In genomic region chr18:67677489-67677888, GRCh38 we compare ENCODE assay signal across 27 cellular contexts.
DNase-seq lines count a peak whose midpoint lies in the region; TF ChIP-seq lines count a peak whose summit lies in the region.
"Had no signal": no experiment of that assay in that cellular context is flagged by ENCODE, and none has a peak within 500 bp of the region (broad histone marks: within the 10 kb centered on the region; RNA-seq: fewer than 3 reads in every experiment).

No MANE protein-coding gene starts in this region.

- no peaks in the 10 kb centered on the region for H3K27me3 ChIP-seq in neural cell (ENCODE audit: insufficient read depth, low read depth, low read length)
- H3K27me3 ChIP-seq: BE2C; BLaER1; BLaER1 treated with 17β-estradiol and CSF1 and Interleukin-3, amounts not matched to agents 10 nM and 100 nM had no signal

- no peak for TF ChIP-seq CTCF in neural cell (IDR thresholded peaks at IDR 0.05; ENCODE audit: poor library complexity, severe bottlenecking)

- H3K9me2 ChIP-seq in neural cell (ENCODE audit: insufficient read depth, low read length) = no peaks in the 10 kb centered on the region

- H3K4me3 ChIP-seq in neural cell (ENCODE audit: low read length) = no peak overlapping the region
- H3K4me3 ChIP-seq: A549; BLaER1; BLaER1 treated with 17β-estradiol and CSF1 and Interleukin-3, amounts not matched to agents 10 nM and 100 nM had no signal

- H2AFZ ChIP-seq in neural cell (ENCODE audit: low read depth, low read length) = no peak overlapping the region

- no peaks in the 10 kb centered on the region for H3F3A ChIP-seq in neural cell (ENCODE audit: insufficient read depth, low read length, poor library complexity, severe bottlenecking)

- H3K9ac ChIP-seq in neural cell (ENCODE audit: low read length) = no peak overlapping the region
- H3K9ac ChIP-seq: BLaER1; BLaER1 treated with 17β-estradiol and CSF1 and Interleukin-3, amounts not matched to agents 10 nM and 100 nM had no signal

- TF ChIP-seq EP300 in neural cell (conservative IDR thresholded peaks at IDR 0.05; ENCODE audit: poor library complexity, severe bottlenecking) = peak; percentile 92

- H3K9me3 ChIP-seq in neural cell (ENCODE audit: low read length) = no peaks in the 10 kb centered on the region
- H3K9me3 ChIP-seq: A549; BE2C; BLaER1; BLaER1 treated with 17β-estradiol and CSF1 and Interleukin-3, amounts not matched to agents 10 nM and 100 nM; Caco-2 had no signal

- H3K79me2 ChIP-seq in neural cell (replicated peaks; ENCODE audit: insufficient read depth, low read length) = no peaks in the 10 kb centered on the region

- H3K4me2 ChIP-seq in neural cell (ENCODE audit: low read length) = peak overlapping the region; percentile 3
- H3K4me2 ChIP-seq: A549; BLaER1; BLaER1 treated with 17β-estradiol and CSF1 and Interleukin-3, amounts not matched to agents 10 nM and 100 nM had no signal

- TF ChIP-seq RAD21 in neural cell (conservative IDR thresholded peaks at IDR 0.05) = peak; percentile 28

- peak overlapping the region; percentile 6 for H3K27ac ChIP-seq in neural cell (ENCODE audit: low read length)
- H3K27ac ChIP-seq: 22Rv1; A549; BLaER1; BLaER1 treated with 17β-estradiol and CSF1 and Interleukin-3, amounts not matched to agents 10 nM and 100 nM; C4-2B had no signal

- no peaks in the 10 kb centered on the region for H3K36me3 ChIP-seq in neural cell (ENCODE audit: insufficient read depth, low read length)
- H3K36me3 ChIP-seq: BE2C; BLaER1; BLaER1 treated with 17β-estradiol and CSF1 and Interleukin-3, amounts not matched to agents 10 nM and 100 nM had no signal

- H4K20me1 ChIP-seq in neural cell (ENCODE audit: insufficient read depth) = no peaks in the 10 kb centered on the region
- H4K20me1 ChIP-seq: BLaER1; BLaER1 treated with 17β-estradiol and CSF1 and Interleukin-3, amounts not matched to agents 10 nM and 100 nM had no signal

- no peak for DNase-seq in dedifferentiated amniotic fluid mesenchymal stem cell (ENCODE audit: extremely low spot score)
- DNase-seq: 8988T; ACHN; AML-193; BE2C; C1 segment of cervical spinal cord; Caco-2; Calu3; CD4-positive, alpha-beta memory T cell; CD4-positive, alpha-beta T cell; CD4-positive, CD25-positive, alpha-beta regulatory T cell; CD8-positive, alpha-beta memory T cell; CD8-positive, alpha-beta T cell; COR-L47; DMS 273 treated with DMSO at 0.1 percent for 48 hours; DMS153; DMS53; DMS79; DMS79 treated with DMSO at 0.1 percent for 48 hours; DND-41; EL had no signal

TF ChIP-seq in neural cell, 6 proteins besides CTCF, POLR2A, EP300 and RAD21:
- TF ChIP-seq POLR2AphosphoS5 (IDR thresholded peaks at IDR 0.05) (peak; percentile 77), EZH2 (IDR thresholded peaks at IDR 0.05; ENCODE audit: borderline replicate concordance, insufficient read depth, low read length, poor library complexity, severe bottlenecking) (no peak), SMC3 (conservative IDR thresholded peaks at IDR 0.05; ENCODE audit: poor library complexity) (no peak), TAF1 (IDR thresholded peaks at IDR 0.05; ENCODE audit: low read depth) (no peak), MXI1 (conservative IDR thresholded peaks at IDR 0.05; ENCODE audit: poor library complexity, severe bottlenecking) (no peak)
- TF ChIP-seq, protein P1, sequence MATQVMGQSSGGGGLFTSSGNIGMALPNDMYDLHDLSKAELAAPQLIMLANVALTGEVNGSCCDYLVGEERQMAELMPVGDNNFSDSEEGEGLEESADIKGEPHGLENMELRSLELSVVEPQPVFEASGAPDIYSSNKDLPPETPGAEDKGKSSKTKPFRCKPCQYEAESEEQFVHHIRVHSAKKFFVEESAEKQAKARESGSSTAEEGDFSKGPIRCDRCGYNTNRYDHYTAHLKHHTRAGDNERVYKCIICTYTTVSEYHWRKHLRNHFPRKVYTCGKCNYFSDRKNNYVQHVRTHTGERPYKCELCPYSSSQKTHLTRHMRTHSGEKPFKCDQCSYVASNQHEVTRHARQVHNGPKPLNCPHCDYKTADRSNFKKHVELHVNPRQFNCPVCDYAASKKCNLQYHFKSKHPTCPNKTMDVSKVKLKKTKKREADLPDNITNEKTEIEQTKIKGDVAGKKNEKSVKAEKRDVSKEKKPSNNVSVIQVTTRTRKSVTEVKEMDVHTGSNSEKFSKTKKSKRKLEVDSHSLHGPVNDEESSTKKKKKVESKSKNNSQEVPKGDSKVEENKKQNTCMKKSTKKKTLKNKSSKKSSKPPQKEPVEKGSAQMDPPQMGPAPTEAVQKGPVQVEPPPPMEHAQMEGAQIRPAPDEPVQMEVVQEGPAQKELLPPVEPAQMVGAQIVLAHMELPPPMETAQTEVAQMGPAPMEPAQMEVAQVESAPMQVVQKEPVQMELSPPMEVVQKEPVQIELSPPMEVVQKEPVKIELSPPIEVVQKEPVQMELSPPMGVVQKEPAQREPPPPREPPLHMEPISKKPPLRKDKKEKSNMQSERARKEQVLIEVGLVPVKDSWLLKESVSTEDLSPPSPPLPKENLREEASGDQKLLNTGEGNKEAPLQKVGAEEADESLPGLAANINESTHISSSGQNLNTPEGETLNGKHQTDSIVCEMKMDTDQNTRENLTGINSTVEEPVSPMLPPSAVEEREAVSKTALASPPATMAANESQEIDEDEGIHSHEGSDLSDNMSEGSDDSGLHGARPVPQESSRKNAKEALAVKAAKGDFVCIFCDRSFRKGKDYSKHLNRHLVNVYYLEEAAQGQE (IDR thresholded peaks at IDR 0.05; ENCODE audit: borderline replicate concordance) = peak; percentile 42
TF ChIP-seq in neural cell: peak in this region for 2.
